ENCODE assay signal across 26 cellular contexts in genomic region chr13:42751693-42752092, GRCh38. TPM values are rescaled to one million over a fixed set of nuclear protein-coding genes. Genes with fewer than 3 reads are reported as not detected.
DNase-seq lines count a peak whose midpoint lies in the region; ATAC-seq and TF ChIP-seq lines count a peak whose summit lies in the region.
"Had no signal": no experiment of that assay in that cellular context is flagged by ENCODE, and none has a peak within 500 bp of the region (broad histone marks: within the 10 kb centered on the region; RNA-seq: fewer than 3 reads in every experiment).

No MANE protein-coding gene starts in this region.

- no peaks in the 10 kb centered on the region for H4K20me1 ChIP-seq in OCI-LY3 (ENCODE audit: insufficient read depth, low read length)

- DNase-seq in thyroid gland (no peak), colonic mucosa (no peak)
- no peak for DNase-seq in stimulated activated CD4-positive, alpha-beta T cell treated with anti-CD3 and anti-CD28 coated beads, Interleukin-4, amount 100 ng/mL, for 1 hour
- no peak for DNase-seq in activated CD4-positive, alpha-beta T cell treated with anti-CD3 and anti-CD28 coated beads for 1 hour
- DNase-seq: activated T-cell treated with anti-CD3 and anti-CD28 coated beads, Interleukin-2, amount 50 U/mL, for 72 hours; CD8-positive, alpha-beta T cell; effector CD4-positive, alpha-beta T cell; gastrocnemius medialis; GDM1; MM.1S; naive B cell; NCI-H1436 treated with DMSO at 0.1 percent for 48 hours; NCI-H2171 treated with DMSO at 0.1 percent for 48 hours; pancreas; right cardiac atrium; Right ventricle myocardium superior; stimulated activated CD8-positive, alpha-beta memory T cell treated with anti-CD3 and anti-CD28 coated beads, Interleukin-4, amount 100 ng/mL, for 48 hours had no signal

- H3K9me3 ChIP-seq in OCI-LY3 (ENCODE audit: insufficient read depth, low read length): no peaks in the 10 kb centered on the region
- no peaks in the 10 kb centered on the region for H3K9me3 ChIP-seq in thyroid gland
- H3K9me3 ChIP-seq in colonic mucosa: no peaks in the 10 kb centered on the region
- H3K9me3 ChIP-seq: gastrocnemius medialis, pancreas had no signal

- no peak overlapping the region for H3K9ac ChIP-seq in OCI-LY3 (ENCODE audit: low read length)
- no peak overlapping the region for H3K9ac ChIP-seq in colonic mucosa (ENCODE audit: low read depth in 2 of 2, low read length in 2 of 2)

- no peak overlapping the region for H2AFZ ChIP-seq in OCI-LY3 (ENCODE audit: low read depth, low read length)

- H3K4me3 ChIP-seq in OCI-LY3 (ENCODE audit: low read length) (no peak overlapping the region), thyroid gland (replicated peaks in 1 of 3) (no peak overlapping the region), colonic mucosa (no peak overlapping the region)
- H3K4me3 ChIP-seq: gastrocnemius medialis, K562, pancreas had no signal

- 95 to 97% methylated on average over 3 of the region's 3 CpGs for WGBS in thyroid gland, 2 donors

- H3K79me2 ChIP-seq in OCI-LY3 (ENCODE audit: low read length): no peaks in the 10 kb centered on the region

- peaks cover 14% of the 10 kb centered on the region for H3K4me1 ChIP-seq in OCI-LY3 (ENCODE audit: low read length)
- peaks cover 13 to 23% of the 10 kb centered on the region in 2 donors for H3K4me1 ChIP-seq in thyroid gland
- no peaks in the 10 kb centered on the region for H3K4me1 ChIP-seq in colonic mucosa
- H3K4me1 ChIP-seq: pancreas had no signal

- no peak for TF ChIP-seq POLR2A in thyroid gland (IDR thresholded peaks at IDR 0.05)

- no peak overlapping the region for H3K27ac ChIP-seq in OCI-LY3 (ENCODE audit: low read length)
- no peak overlapping the region for H3K27ac ChIP-seq in thyroid gland
- no peak overlapping the region for H3K27ac ChIP-seq in colonic mucosa
- H3K27ac ChIP-seq: pancreas had no signal

- TF ChIP-seq CTCF in OCI-LY3 (IDR thresholded peaks at IDR 0.05; ENCODE audit: low read depth, low read length): no peak
- TF ChIP-seq CTCF in thyroid gland (IDR thresholded peaks at IDR 0.05): no peak
- TF ChIP-seq CTCF in colonic mucosa (IDR thresholded peaks at IDR 0.05): no peak

- H3K27me3 ChIP-seq in OCI-LY3 (ENCODE audit: low read depth, low read length) (peaks cover 25% of the 10 kb centered on the region), thyroid gland (no peaks in the 10 kb centered on the region), colonic mucosa (no peaks in the 10 kb centered on the region)
- H3K27me3 ChIP-seq: gastrocnemius medialis, pancreas had no signal

- H3K36me3 ChIP-seq in OCI-LY3 (replicated peaks; ENCODE audit: low read depth, low read length): no peaks in the 10 kb centered on the region
- no peaks in the 10 kb centered on the region for H3K36me3 ChIP-seq in thyroid gland
- H3K36me3 ChIP-seq in colonic mucosa: no peaks in the 10 kb centered on the region
- H3K36me3 ChIP-seq: gastrocnemius medialis, pancreas had no signal

- intact Hi-C loops in thyroid gland (cut with DNase I): no loop called here
- intact Hi-C loops in colonic mucosa (cut with DNase I): no loop called here

- ATAC-seq in GM18858 (IDR thresholded peaks at IDR 0.05; ENCODE audit: unreplicated experiment): peak; percentile 82
- ATAC-seq in GM19467 (IDR thresholded peaks at IDR 0.05; ENCODE audit: unreplicated experiment): peak; percentile 72
- peak; percentile 79 for ATAC-seq in HG02938 (IDR thresholded peaks at IDR 0.05; ENCODE audit: unreplicated experiment)
- ATAC-seq: activated T-cell treated with anti-CD3 and anti-CD28 coated beads, Interleukin-2, amount 50 U/mL, for 72 hours; CD8-positive, alpha-beta T cell; gastrocnemius medialis; K562; pancreas; right cardiac atrium had no signal

- H3K4me2 ChIP-seq in OCI-LY3 (ENCODE audit: low read length): peak overlapping the region; percentile 31

RNA-seq across cellular contexts. Expression of gene FAM216B, which starts 29.7 kb away (rescaled TPM):
- not detected for total RNA-seq in thyroid gland
- total RNA-seq in colonic mucosa: under 1 TPM in 1 of 2 donors, not detected in 1; 0.08 TPM
- total RNA-seq: activated CD8-positive, alpha-beta memory T cell treated with anti-CD3 and anti-CD28 coated beads for 36 hours; activated T-cell treated with anti-CD3 and anti-CD28 coated beads, Interleukin-2, amount 50 U/mL, for 72 hours; astrocyte; CD8-positive, alpha-beta T cell; gastrocnemius medialis; K562; OCI-LY7; urinary bladder had no signal
